16 cellular contexts compared by ENCODE assay signal in the genomic region with DNA sequence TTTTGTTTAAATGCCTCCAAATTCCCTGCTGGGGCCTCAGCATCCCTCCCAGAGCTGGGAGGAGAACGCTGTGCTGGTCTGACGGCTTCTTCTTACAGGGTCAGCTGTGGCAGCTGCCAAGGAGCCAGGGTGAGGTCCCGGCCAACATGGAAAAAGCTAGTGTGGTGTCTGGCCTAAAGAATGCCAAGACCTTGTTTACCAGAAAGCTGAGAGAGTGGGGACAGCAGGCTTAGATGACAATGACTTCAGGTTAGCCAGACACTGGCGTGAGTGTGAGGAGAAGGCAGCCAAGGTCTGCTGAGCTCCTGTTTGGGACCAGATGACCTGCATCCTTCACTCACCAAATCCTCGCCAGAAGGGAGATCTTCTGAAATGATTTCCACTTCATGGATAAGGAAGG.
DNase-seq lines count a peak whose midpoint lies in the region; ATAC-seq and TF ChIP-seq lines count a peak whose summit lies in the region.
"Had no signal": no experiment of that assay in that cellular context is flagged by ENCODE, and none has a peak within 500 bp of the region (broad histone marks: within the 10 kb centered on the region; RNA-seq: fewer than 3 reads in every experiment).

No MANE protein-coding gene starts in this region.

- H3K27me3 ChIP-seq in endodermal cell (ENCODE audit: control insufficient read depth, insufficient read depth, low read length, poor library complexity, severe bottlenecking) = no peaks in the 10 kb centered on the region
- H3K27me3 ChIP-seq in rectal smooth muscle tissue (ENCODE audit: control insufficient read depth, insufficient read depth, low read length) = no peaks in the 10 kb centered on the region

- H3K4me3 ChIP-seq in endodermal cell (ENCODE audit: low read length) = no peak overlapping the region
- H3K4me3 ChIP-seq in rectal smooth muscle tissue (ENCODE audit: low read length) = no peak overlapping the region
- H3K4me3 ChIP-seq: A549 had no signal

- no peaks in the 10 kb centered on the region for H3K4me1 ChIP-seq in endodermal cell (ENCODE audit: control insufficient read depth, insufficient read depth, low read length)
- H3K4me1 ChIP-seq in rectal smooth muscle tissue (ENCODE audit: control insufficient read depth, insufficient read depth, low read length) = no peaks in the 10 kb centered on the region

- 91 to 93% methylated on average over 3 to 5 of the region's 5 CpGs for WGBS in endodermal cell (ENCODE audit: insufficient coverage in 1 of 2, insufficient read length in 1 of 2), 2 experiments

- no peaks in the 10 kb centered on the region for H3K36me3 Mint-ChIP-seq in endodermal cell (ENCODE audit: low read depth)

- ATAC-seq in HG02870 (IDR thresholded peaks at IDR 0.05; ENCODE audit: unreplicated experiment) (no peak), GM19324 (IDR thresholded peaks at IDR 0.05; ENCODE audit: low FRiP score, unreplicated experiment) (no peak), SK-N-SH treated with all-trans-retinoic acid at 6 μM for 48 hours (no peak)
- ATAC-seq: CD8-positive, alpha-beta T cell had no signal

- H3K9ac ChIP-seq in endodermal cell (ENCODE audit: extremely low read depth, low read length, poor library complexity, severe bottlenecking) (no peak overlapping the region), rectal smooth muscle tissue (ENCODE audit: low read length) (no peak overlapping the region)

- H3K9me3 ChIP-seq in endodermal cell (ENCODE audit: control insufficient read depth, low read length) = no peaks in the 10 kb centered on the region
- H3K9me3 ChIP-seq: A549 had no signal

- H3K27me3 Mint-ChIP-seq in endodermal cell (ENCODE audit: insufficient read depth) = no peaks in the 10 kb centered on the region
- H3K27me3 Mint-ChIP-seq: IgD-negative memory B cell had no signal

- no peaks in the 10 kb centered on the region for H3K9me3 Mint-ChIP-seq in endodermal cell
- H3K9me3 Mint-ChIP-seq: CD8-positive, alpha-beta T cell; HFFc6; IgD-negative memory B cell had no signal

- H3K27ac ChIP-seq in endodermal cell (ENCODE audit: low read depth, low read length) = no peak overlapping the region
- peak overlapping the region; percentile 18 for H3K27ac ChIP-seq in rectal smooth muscle tissue (ENCODE audit: low read depth, low read length)
- H3K27ac ChIP-seq: A549 had no signal

- H3K27ac Mint-ChIP-seq in endodermal cell = peak overlapping the region; percentile 64
- H3K27ac Mint-ChIP-seq: CD8-positive, alpha-beta T cell; HFFc6; IgD-negative memory B cell had no signal

- DNase-seq in cerebellar cortex (ENCODE audit: low spot score) (peak; percentile 86), endodermal cell (no peak), myocyte (ENCODE audit: low read depth) (peak; percentile 40)
- DNase-seq: CD8-positive, alpha-beta T cell; COR-L47; DND-41; GF-D8; HCEC 1CT; HFFc6 had no signal

- no peaks in the 10 kb centered on the region for H3K36me3 ChIP-seq in endodermal cell (ENCODE audit: control insufficient read depth, insufficient read depth, low read length)
- peaks cover 3% of the 10 kb centered on the region for H3K36me3 ChIP-seq in rectal smooth muscle tissue (ENCODE audit: control insufficient read depth, insufficient read depth, low read length)

- peaks cover 28% of the 10 kb centered on the region for H3K4me1 Mint-ChIP-seq in endodermal cell

- TF ChIP-seq CTCF in endodermal cell (conservative IDR thresholded peaks at IDR 0.05) = no peak

- H3K4me3 Mint-ChIP-seq in endodermal cell = no peak overlapping the region
- H3K4me3 Mint-ChIP-seq: CD14-positive monocyte; CD8-positive, alpha-beta T cell; HFFc6; IgD-negative memory B cell had no signal

TF ChIP-seq in SK-N-SH treated with all-trans-retinoic acid at 6 μM for 48 hours, 23 proteins besides CTCF, POLR2A, EP300 and RAD21:
- TF ChIP-seq, protein P1, sequence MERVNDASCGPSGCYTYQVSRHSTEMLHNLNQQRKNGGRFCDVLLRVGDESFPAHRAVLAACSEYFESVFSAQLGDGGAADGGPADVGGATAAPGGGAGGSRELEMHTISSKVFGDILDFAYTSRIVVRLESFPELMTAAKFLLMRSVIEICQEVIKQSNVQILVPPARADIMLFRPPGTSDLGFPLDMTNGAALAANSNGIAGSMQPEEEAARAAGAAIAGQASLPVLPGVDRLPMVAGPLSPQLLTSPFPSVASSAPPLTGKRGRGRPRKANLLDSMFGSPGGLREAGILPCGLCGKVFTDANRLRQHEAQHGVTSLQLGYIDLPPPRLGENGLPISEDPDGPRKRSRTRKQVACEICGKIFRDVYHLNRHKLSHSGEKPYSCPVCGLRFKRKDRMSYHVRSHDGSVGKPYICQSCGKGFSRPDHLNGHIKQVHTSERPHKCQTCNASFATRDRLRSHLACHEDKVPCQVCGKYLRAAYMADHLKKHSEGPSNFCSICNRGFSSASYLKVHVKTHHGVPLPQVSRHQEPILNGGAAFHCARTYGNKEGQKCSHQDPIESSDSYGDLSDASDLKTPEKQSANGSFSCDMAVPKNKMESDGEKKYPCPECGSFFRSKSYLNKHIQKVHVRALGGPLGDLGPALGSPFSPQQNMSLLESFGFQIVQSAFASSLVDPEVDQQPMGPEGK (CRISPR knock-in tag; IDR thresholded peaks at IDR 0.05; ENCODE audit: borderline replicate concordance) = no peak
- TF ChIP-seq, protein P2, sequence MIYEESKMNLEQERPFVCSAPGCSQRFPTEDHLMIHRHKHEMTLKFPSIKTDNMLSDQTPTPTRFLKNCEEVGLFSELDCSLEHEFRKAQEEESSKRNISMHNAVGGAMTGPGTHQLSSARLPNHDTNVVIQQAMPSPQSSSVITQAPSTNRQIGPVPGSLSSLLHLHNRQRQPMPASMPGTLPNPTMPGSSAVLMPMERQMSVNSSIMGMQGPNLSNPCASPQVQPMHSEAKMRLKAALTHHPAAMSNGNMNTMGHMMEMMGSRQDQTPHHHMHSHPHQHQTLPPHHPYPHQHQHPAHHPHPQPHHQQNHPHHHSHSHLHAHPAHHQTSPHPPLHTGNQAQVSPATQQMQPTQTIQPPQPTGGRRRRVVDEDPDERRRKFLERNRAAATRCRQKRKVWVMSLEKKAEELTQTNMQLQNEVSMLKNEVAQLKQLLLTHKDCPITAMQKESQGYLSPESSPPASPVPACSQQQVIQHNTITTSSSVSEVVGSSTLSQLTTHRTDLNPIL (CRISPR knock-in tag; IDR thresholded peaks at IDR 0.05; ENCODE audit: low read depth) = no peak
- TF ChIP-seq SNAI2 (CRISPR knock-in tag; IDR thresholded peaks at IDR 0.05) (no peak), ZFP30 (CRISPR knock-in tag; IDR thresholded peaks at IDR 0.05) (no peak), GLIS3 (CRISPR knock-in tag; IDR thresholded peaks at IDR 0.05) (no peak), CSDC2 (CRISPR knock-in tag; IDR thresholded peaks at IDR 0.05) (no peak), TCF4 (CRISPR knock-in tag; IDR thresholded peaks at IDR 0.05; ENCODE audit: borderline replicate concordance) (no peak), OSR1 (CRISPR knock-in tag; IDR thresholded peaks at IDR 0.05) (no peak), BACH2 (CRISPR knock-in tag; IDR thresholded peaks at IDR 0.05; ENCODE audit: borderline replicate concordance) (no peak), ZNF8 (CRISPR knock-in tag; IDR thresholded peaks at IDR 0.05) (no peak), ZNF565 (CRISPR knock-in tag; conservative IDR thresholded peaks at IDR 0.05; ENCODE audit: low read depth) (no peak), ARNTL (CRISPR knock-in tag; IDR thresholded peaks at IDR 0.05; ENCODE audit: borderline replicate concordance, low read depth) (no peak), TOX (CRISPR knock-in tag; IDR thresholded peaks at IDR 0.05; ENCODE audit: borderline replicate concordance) (no peak), ZNF70 (CRISPR knock-in tag; IDR thresholded peaks at IDR 0.05) (no peak)
TF ChIP-seq in SK-N-SH treated with all-trans-retinoic acid at 6 μM for 48 hours: peak in this region for 0.
